ENCODE assay signal across 10 cellular contexts in genomic region chr11:57680552-57680874, GRCh38. TPM values are rescaled to one million over a fixed set of nuclear protein-coding genes. Genes with fewer than 3 reads are reported as not detected.
DNase-seq lines count a peak whose midpoint lies in the region; ATAC-seq and TF ChIP-seq lines count a peak whose summit lies in the region.
"Had no signal": no experiment of that assay in that cellular context is flagged by ENCODE, and none has a peak within 500 bp of the region (broad histone marks: within the 10 kb centered on the region; RNA-seq: fewer than 3 reads in every experiment).

No MANE protein-coding gene starts in this region.

- peak overlapping the region; percentile 87 for H3K27ac Mint-ChIP-seq in activated T-cell treated with anti-CD3 and anti-CD28 coated beads, Interleukin-2, amount 50 U/mL, for 72 hours
- H3K27ac Mint-ChIP-seq in central memory CD8-positive, alpha-beta T cell (ENCODE audit: low read depth): peak overlapping the region; percentile 61

- no peak for TF ChIP-seq CTCF in testis (IDR thresholded peaks at IDR 0.05)
- no peak for TF ChIP-seq CTCF in left lung (IDR thresholded peaks at IDR 0.05)

- H3K36me3 ChIP-seq in testis (ENCODE audit: low read depth, missing control alignments) (no peaks in the 10 kb centered on the region), left lung (peaks cover 0 to 93% of the 10 kb centered on the region in 2 donors)

- H3K9me3 ChIP-seq in testis (no peaks in the 10 kb centered on the region), left lung (no peaks in the 10 kb centered on the region)
- H3K9me3 ChIP-seq: BLaER1 had no signal

- no peak overlapping the region for H3K27ac ChIP-seq in testis
- H3K27ac ChIP-seq in left lung: no peak overlapping the region
- H3K27ac ChIP-seq: BLaER1 had no signal

- 78 to 89% methylated on average over 2 of the region's 2 CpGs for WGBS in testis, 2 donors

- DNase-seq in activated T-cell treated with anti-CD3 and anti-CD28 coated beads, Interleukin-2, amount 50 U/mL, for 72 hours: no peak
- DNase-seq in activated T-cell treated with anti-CD3 and anti-CD28 coated beads, Interleukin-2, amount 50 U/mL, for 48 hours: no peak
- DNase-seq in NCI-H226 (peak; percentile 13), DMS114 treated with DMSO at 0.1 percent for 48 hours (lab: John Stamatoyannopoulos, UW; ENCODE audit: unreplicated experiment) (no peak), testis (no peak), left lung (no peak)
- DNase-seq in central memory CD8-positive, alpha-beta T cell (ENCODE audit: low spot score in 2 of 2): no peak
- DNase-seq in stimulated activated naive CD8-positive, alpha-beta T cell treated with anti-CD3 and anti-CD28 coated beads, Interleukin-15, Interleukin-2, amounts not matched to agents 100 U/mL and 50 U/mL, for 24 hours: no peak
- DNase-seq: NCI-H1105 treated with DMSO at 0.1 percent for 48 hours had no signal

- ATAC-seq in activated T-cell treated with anti-CD3 and anti-CD28 coated beads, Interleukin-2, amount 50 U/mL, for 72 hours (replicated peaks in 1 of 2): peak; percentile 62 to 65
- ATAC-seq in central memory CD8-positive, alpha-beta T cell (replicated peaks; ENCODE audit: extremely low read depth, poor library complexity, severe bottlenecking): no peak
- ATAC-seq in stimulated activated naive CD8-positive, alpha-beta T cell treated with anti-CD3 and anti-CD28 coated beads, Interleukin-15, Interleukin-2, amounts not matched to agents 100 U/mL and 50 U/mL, for 24 hours: peak; percentile 79
- no peak for ATAC-seq in left lung

- peaks cover 56% of the 10 kb centered on the region for H3K4me1 Mint-ChIP-seq in activated T-cell treated with anti-CD3 and anti-CD28 coated beads, Interleukin-2, amount 50 U/mL, for 72 hours (ENCODE audit: low read depth)
- peaks cover 46% of the 10 kb centered on the region for H3K4me1 Mint-ChIP-seq in central memory CD8-positive, alpha-beta T cell

- no peaks in the 10 kb centered on the region for H3K27me3 Mint-ChIP-seq in activated T-cell treated with anti-CD3 and anti-CD28 coated beads, Interleukin-2, amount 50 U/mL, for 72 hours (ENCODE audit: low read depth)
- no peaks in the 10 kb centered on the region for H3K27me3 Mint-ChIP-seq in central memory CD8-positive, alpha-beta T cell

- no peaks in the 10 kb centered on the region for H3K9me3 Mint-ChIP-seq in activated T-cell treated with anti-CD3 and anti-CD28 coated beads, Interleukin-2, amount 50 U/mL, for 72 hours
- H3K9me3 Mint-ChIP-seq in central memory CD8-positive, alpha-beta T cell: no peaks in the 10 kb centered on the region

- H3K4me1 ChIP-seq in testis (peaks cover 10% of the 10 kb centered on the region), left lung (peaks cover 0 to 15% of the 10 kb centered on the region in 2 donors)
- H3K4me1 ChIP-seq: BLaER1 had no signal

- H3K36me3 Mint-ChIP-seq in activated T-cell treated with anti-CD3 and anti-CD28 coated beads, Interleukin-2, amount 50 U/mL, for 72 hours (ENCODE audit: insufficient read depth in 2 of 2): peaks cover 16 to 28% of the 10 kb centered on the region in 2 donors
- H3K36me3 Mint-ChIP-seq in central memory CD8-positive, alpha-beta T cell (ENCODE audit: insufficient read depth): peaks cover 68% of the 10 kb centered on the region

- H3K27me3 ChIP-seq in testis (no peaks in the 10 kb centered on the region), left lung (no peaks in the 10 kb centered on the region)
- H3K27me3 ChIP-seq: BLaER1 had no signal

- intact Hi-C loops in testis (cut with DNase I; ENCODE audit: low total_unique reads) (no loop called here), left lung (cut with DNase I) (no loop called here)

- H3K4me3 ChIP-seq in testis (no peak overlapping the region), left lung (no peak overlapping the region)
- H3K4me3 ChIP-seq: BLaER1 had no signal

- H3K4me3 Mint-ChIP-seq in activated T-cell treated with anti-CD3 and anti-CD28 coated beads, Interleukin-2, amount 50 U/mL, for 72 hours: peak overlapping the region; percentile 66 to 77
- H3K4me3 Mint-ChIP-seq in central memory CD8-positive, alpha-beta T cell: no peak overlapping the region

- no peak for TF ChIP-seq POLR2A in testis (IDR thresholded peaks at IDR 0.05)

RNA-seq across cellular contexts. Expression of gene ZDHHC5, which starts 12.6 kb away (rescaled TPM):
- 10 to 100 TPM; 62.8 to 62.9 TPM for total RNA-seq in activated T-cell treated with anti-CD3 and anti-CD28 coated beads, Interleukin-2, amount 50 U/mL, for 72 hours
- 10 to 100 TPM; 75.4 to 79.8 TPM for total RNA-seq in testis
- polyA plus RNA-seq in testis (ENCODE audit: insufficient read depth, low read depth, low replicate concordance): 124 TPM
- 10 to 100 TPM; 69.9 to 83.6 TPM for total RNA-seq in left lung

RNA-seq across cellular contexts. Expression of gene CLP1, which starts 23.0 kb away (rescaled TPM):
- 10 to 100 TPM; 15.1 to 16.1 TPM for total RNA-seq in activated T-cell treated with anti-CD3 and anti-CD28 coated beads, Interleukin-2, amount 50 U/mL, for 72 hours
- total RNA-seq in testis (10 to 100 TPM; 15.5 to 19.8 TPM), left lung (10 to 100 TPM; 10.1 to 13.1 TPM)
- 14.4 TPM for polyA plus RNA-seq in testis (ENCODE audit: insufficient read depth, low read depth, low replicate concordance)

RNA-seq across cellular contexts. Expression of gene YPEL4, which starts 30.8 kb away (rescaled TPM):
- 1 to 10 TPM; 1.1 to 1.3 TPM for total RNA-seq in activated T-cell treated with anti-CD3 and anti-CD28 coated beads, Interleukin-2, amount 50 U/mL, for 72 hours
- total RNA-seq in testis (1 to 10 TPM; 1.4 to 3.4 TPM), left lung (1 to 10 TPM; 1.2 to 2.3 TPM)
- 4.2 TPM for polyA plus RNA-seq in testis (ENCODE audit: insufficient read depth, low read depth, low replicate concordance)

RNA-seq across cellular contexts. Expression of gene MED19, which starts 31.5 kb away (rescaled TPM):
- total RNA-seq in activated T-cell treated with anti-CD3 and anti-CD28 coated beads, Interleukin-2, amount 50 U/mL, for 72 hours: 10 to 100 TPM; 19.8 to 20.0 TPM
- total RNA-seq in testis (10 to 100 TPM; 49.9 to 52.3 TPM), left lung (10 to 100 TPM; 11.0 to 11.8 TPM)
- polyA plus RNA-seq in testis (ENCODE audit: insufficient read depth, low read depth, low replicate concordance): 48.3 TPM

RNA-seq across cellular contexts. Expression of gene TMX2, which starts 31.9 kb away (rescaled TPM):
- 10 to 100 TPM; 54.2 to 69.8 TPM for total RNA-seq in activated T-cell treated with anti-CD3 and anti-CD28 coated beads, Interleukin-2, amount 50 U/mL, for 72 hours
- total RNA-seq in testis: 10 to 100 TPM; 73.3 to 85.9 TPM
- 88.6 TPM for polyA plus RNA-seq in testis (ENCODE audit: insufficient read depth, low read depth, low replicate concordance)
- total RNA-seq in left lung: 10 to 100 TPM; 67.7 to 88.3 TPM

Comparison
In these comparisons a context has a peak if more than half of its experiments do, and no peak if none do; other contexts are left out.
1. ATAC-seq: peak in activated T-cell treated with anti-CD3 and anti-CD28 coated beads, Interleukin-2, amount 50 U/mL, for 72 hours (2 of 2) and stimulated activated naive CD8-positive, alpha-beta T cell treated with anti-CD3 and anti-CD28 coated beads, Interleukin-15, Interleukin-2, amounts not matched to agents 100 U/mL and 50 U/mL, for 24 hours (single experiment); none in central memory CD8-positive, alpha-beta T cell (single experiment) and left lung (single experiment).